22 cellular contexts compared by ENCODE assay signal in genomic region chr15:101611580-101612299, GRCh38.
"Had no signal": no experiment of that assay in that cellular context is flagged by ENCODE, and none has a peak within 500 bp of the region (broad histone marks: within the 10 kb centered on the region; RNA-seq: fewer than 3 reads in every experiment).

No MANE protein-coding gene starts in this region.

- H3K27me3 ChIP-seq: dorsolateral prefrontal cortex, esophagus muscularis mucosa, gastroesophageal sphincter, right atrium auricular region, suprapubic skin, thyroid gland, uterus had no signal

- H3K9me3 ChIP-seq: esophagus muscularis mucosa, gastroesophageal sphincter, lower lobe of right lung, neutrophil, right atrium auricular region, suprapubic skin, thyroid gland, uterus had no signal

- H3K36me3 Mint-ChIP-seq: natural killer cell treated with Interleukin-12 subunit alpha and Interleukin-12 subunit beta and Interleukin-15 and Interleukin-18, amount 100 ng/mL, for 72 hours; type B pancreatic cell had no signal

- ATAC-seq: gastroesophageal sphincter; left lobe of liver; lower lobe of right lung; natural killer cell treated with Interleukin-12 subunit alpha and Interleukin-12 subunit beta and Interleukin-15 and Interleukin-18, amount 100 ng/mL, for 72 hours; stimulated activated naive CD8-positive, alpha-beta T cell treated with anti-CD3 and anti-CD28 coated beads, Interleukin-15, Interleukin-2, amounts not matched to agents 100 U/mL and 50 U/mL, for 24 hours had no signal

- DNase-seq: cortex of kidney; dorsolateral prefrontal cortex; effector CD8-positive, alpha-beta T cell; glutamatergic neuron; islet precursor cell; lower lobe of right lung; mesenchymal stem cell; midbrain; stimulated activated CD4-positive, alpha-beta T cell treated with anti-CD3 and anti-CD28 coated beads, Interleukin-2, amount 100 ng/mL, for 48 hours; stimulated activated naive CD8-positive, alpha-beta T cell treated with anti-CD3 and anti-CD28 coated beads, Interleukin-15, Interleukin-2, amounts not matched to agents 100 U/mL and 50 U/mL, for 24 hours; thyroid gland; uterus had no signal

- H3K9me3 Mint-ChIP-seq: natural killer cell treated with Interleukin-12 subunit alpha and Interleukin-12 subunit beta and Interleukin-15 and Interleukin-18, amount 100 ng/mL, for 72 hours; type B pancreatic cell had no signal

- H3K27me3 Mint-ChIP-seq: natural killer cell treated with Interleukin-12 subunit alpha and Interleukin-12 subunit beta and Interleukin-15 and Interleukin-18, amount 100 ng/mL, for 72 hours had no signal

- H3K27ac ChIP-seq: dorsolateral prefrontal cortex, epithelial cell of prostate, lower lobe of right lung, neutrophil, right atrium auricular region, suprapubic skin, thyroid gland, uterus had no signal

- H3K4me3 ChIP-seq: dorsolateral prefrontal cortex, esophagus muscularis mucosa, gastroesophageal sphincter, lower lobe of right lung, right atrium auricular region, smooth muscle cell, suprapubic skin, thyroid gland, uterus had no signal

- H3K4me3 Mint-ChIP-seq: natural killer cell treated with Interleukin-12 subunit alpha and Interleukin-12 subunit beta and Interleukin-15 and Interleukin-18, amount 100 ng/mL, for 72 hours; type B pancreatic cell had no signal

- H3K27ac Mint-ChIP-seq: type B pancreatic cell had no signal

- H3K36me3 ChIP-seq: esophagus muscularis mucosa, gastroesophageal sphincter, lower lobe of right lung, neutrophil, right atrium auricular region, suprapubic skin, thyroid gland, uterus had no signal

- H3K4me1 ChIP-seq: uterus had no signal

- H3K4me2 ChIP-seq: smooth muscle cell had no signal
